ENCODE assay signal across 13 cellular contexts in genomic region chr18:6994719-6995430, GRCh38.
DNase-seq lines count a peak whose midpoint lies in the region; ATAC-seq and TF ChIP-seq lines count a peak whose summit lies in the region.
"Had no signal": no experiment of that assay in that cellular context is flagged by ENCODE, and none has a peak within 500 bp of the region (broad histone marks: within the 10 kb centered on the region; RNA-seq: fewer than 3 reads in every experiment).

No MANE protein-coding gene starts in this region.

- H3K4me3 Mint-ChIP-seq in activated CD8-positive, alpha-beta T cell treated with anti-CD3 and anti-CD28 coated beads, Interleukin-2, amount 10 ng/mL, durations not matched to agents 7 days and 5 days, result no peak overlapping the region
- H3K4me3 Mint-ChIP-seq: CD8-positive, alpha-beta T cell had no signal

- no peaks in the 10 kb centered on the region for H3K4me1 Mint-ChIP-seq in activated CD8-positive, alpha-beta T cell treated with anti-CD3 and anti-CD28 coated beads, Interleukin-2, amount 10 ng/mL, durations not matched to agents 7 days and 5 days (ENCODE audit: low read depth)

- POLR2A ChIA-PET in RWPE1 (lab: Yijun Ruan, JAX; ENCODE audit: low non-redundant PET), result interaction anchor here (0.6 to 0.7 kb wide), 2 partner anchors 44 to 527 kb away, joined by 3 to 10 read pairs; no protein-coding TSS in a partner anchor
- POLR2A ChIA-PET in activated CD8-positive, alpha-beta T cell treated with anti-CD3 and anti-CD28 coated beads, Interleukin-2, amount 10 ng/mL, durations not matched to agents 7 days and 5 days (lab: Charles Lee), result no interaction called here

- TF ChIP-seq CTCF in RWPE1 (conservative IDR thresholded peaks at IDR 0.05; ENCODE audit: low read depth) (no peak), fibroblast of villous mesenchyme (IDR thresholded peaks at IDR 0.05; ENCODE audit: insufficient read depth, low read depth, low read length) (no peak)

- H3K9me3 Mint-ChIP-seq in activated CD8-positive, alpha-beta T cell treated with anti-CD3 and anti-CD28 coated beads, Interleukin-2, amount 10 ng/mL, durations not matched to agents 7 days and 5 days (ENCODE audit: insufficient read depth), result no peaks in the 10 kb centered on the region
- H3K9me3 Mint-ChIP-seq: CD8-positive, alpha-beta T cell had no signal

- CTCF ChIA-PET in RWPE1 (lab: Yijun Ruan, JAX), result interaction anchor here (0.6 to 2.8 kb wide), 4 partner anchors 12 to 31 kb away, joined by 3 to 10 read pairs (median 4); no protein-coding TSS in a partner anchor
- CTCF ChIA-PET in activated CD8-positive, alpha-beta T cell treated with anti-CD3 and anti-CD28 coated beads, Interleukin-2, amount 10 ng/mL, durations not matched to agents 7 days and 5 days (lab: Charles Lee), result no interaction called here

- no peak for ATAC-seq in HG03460 (IDR thresholded peaks at IDR 0.05; ENCODE audit: unreplicated experiment)
- no peak for ATAC-seq in activated CD8-positive, alpha-beta T cell treated with anti-CD3 and anti-CD28 coated beads, Interleukin-2, amount 10 ng/mL, durations not matched to agents 7 days and 5 days
- ATAC-seq: CD8-positive, alpha-beta T cell had no signal

- no peak overlapping the region for H3K27ac Mint-ChIP-seq in activated CD8-positive, alpha-beta T cell treated with anti-CD3 and anti-CD28 coated beads, Interleukin-2, amount 10 ng/mL, durations not matched to agents 7 days and 5 days
- H3K27ac Mint-ChIP-seq: CD8-positive, alpha-beta T cell had no signal

- intact Hi-C loops in posterior vena cava (cut with DNase I), result no loop called here

- H3K4me3 ChIP-seq in fibroblast of villous mesenchyme (ENCODE audit: low read depth, low read length) (no peak overlapping the region), skin epidermis (no peak overlapping the region)

- no peaks in the 10 kb centered on the region for H3K36me3 Mint-ChIP-seq in activated CD8-positive, alpha-beta T cell treated with anti-CD3 and anti-CD28 coated beads, Interleukin-2, amount 10 ng/mL, durations not matched to agents 7 days and 5 days (ENCODE audit: low read depth)
- H3K36me3 Mint-ChIP-seq: CD8-positive, alpha-beta T cell had no signal

- no peaks in the 10 kb centered on the region for H3K27me3 Mint-ChIP-seq in activated CD8-positive, alpha-beta T cell treated with anti-CD3 and anti-CD28 coated beads, Interleukin-2, amount 10 ng/mL, durations not matched to agents 7 days and 5 days (ENCODE audit: low read depth)

- H3K27ac ChIP-seq in RWPE1 (peak overlapping the region; percentile 87), skin epidermis (peak overlapping the region in 14 of 21 experiments; percentile 4 to 76 (median 52))

- DNase-seq in GM04503 (ENCODE audit: low read depth) (peak; percentile 9), RWPE1 (ENCODE audit: low spot score) (peak; percentile 69), fibroblast of villous mesenchyme (ENCODE audit: low read depth) (peak; percentile 16), epidermal melanocyte (ENCODE audit: insufficient read length, low spot score) (no peak), posterior vena cava (ENCODE audit: low spot score) (no peak)
- DNase-seq in activated CD8-positive, alpha-beta T cell treated with anti-CD3 and anti-CD28 coated beads, Interleukin-2, amount 10 ng/mL, durations not matched to agents 7 days and 5 days, result no peak
- DNase-seq: activated CD8-positive, alpha-beta memory T cell treated with anti-CD3 and anti-CD28 coated beads, Interleukin-2, amount 50 U/mL, for 4 hours; CD8-positive, alpha-beta T cell; NCI-H345; stimulated activated CD4-positive, alpha-beta T cell treated with anti-CD3 and anti-CD28 coated beads, Interleukin-4, amount 100 ng/mL, for 1 hour; stimulated activated naive CD4-positive, alpha-beta T cell treated with Interleukin-2 at 50 U/mL for 16 hours had no signal

Comparison
In these comparisons a context has a peak if more than half of its experiments do, and no peak if none do; other contexts are left out.
1. DNase-seq: peak in GM04503 (single experiment), RWPE1 (single experiment) and fibroblast of villous mesenchyme (single experiment); none in epidermal melanocyte (single experiment), posterior vena cava (single experiment) and activated CD8-positive, alpha-beta T cell treated with anti-CD3 and anti-CD28 coated beads, Interleukin-2, amount 10 ng/mL, durations not matched to agents 7 days and 5 days (single experiment).